19 cellular contexts compared by ENCODE assay signal in the genomic region with DNA sequence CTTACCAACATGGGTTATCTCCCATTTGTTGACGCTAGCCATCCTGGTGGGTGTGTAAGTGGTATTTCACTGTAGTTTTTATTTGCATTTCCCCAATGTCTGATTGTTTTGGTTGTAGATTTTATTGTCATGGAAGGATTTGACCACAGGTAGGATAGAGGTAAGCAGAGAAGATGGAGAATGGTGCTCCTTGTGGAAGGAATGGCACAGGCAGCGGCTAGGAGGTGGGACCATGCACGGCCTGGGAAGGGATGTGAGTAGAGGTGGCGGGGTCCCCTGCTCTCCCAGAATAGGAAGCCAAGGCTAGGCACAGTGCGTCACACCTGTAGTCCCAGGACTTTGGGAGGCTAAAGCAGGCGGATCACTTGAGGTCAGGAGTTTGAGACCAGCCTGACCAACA.
"Had no signal": no experiment of that assay in that cellular context is flagged by ENCODE, and none has a peak within 500 bp of the region (broad histone marks: within the 10 kb centered on the region; RNA-seq: fewer than 3 reads in every experiment).

No MANE protein-coding gene starts in this region.

- H3K36me3 ChIP-seq: adrenal gland, breast epithelium, esophagus muscularis mucosa, heart right ventricle, pancreas, sigmoid colon, thoracic aorta, upper lobe of left lung had no signal

- H3K36me3 Mint-ChIP-seq: activated naive CD4-positive, alpha-beta T cell treated with anti-CD3 and anti-CD28 coated beads, Interleukin-2, amount 50 U/mL, for 72 hours; naive thymus-derived CD8-positive, alpha-beta T cell; stimulated activated effector memory CD8-positive, alpha-beta T cell treated with anti-CD3 and anti-CD28 coated beads, Interleukin-12 subunit alpha, Interleukin-12 subunit beta, amount 100 ng/mL, for 72 hours had no signal

- ATAC-seq: activated naive CD4-positive, alpha-beta T cell treated with anti-CD3 and anti-CD28 coated beads, Interleukin-2, amount 50 U/mL, for 72 hours; naive thymus-derived CD8-positive, alpha-beta T cell; pancreas; stimulated activated effector memory CD8-positive, alpha-beta T cell treated with anti-CD3 and anti-CD28 coated beads, Interleukin-12 subunit alpha, Interleukin-12 subunit beta, amount 100 ng/mL, for 72 hours had no signal

- H3K4me3 Mint-ChIP-seq: activated T-helper 1 cell treated with anti-CD3 and anti-CD28 coated beads, Interleukin-12 subunit alpha, Interleukin-12 subunit beta, Interleukin-2, Interleukin-4 antibody, amounts not matched to agents 30 ng/mL and 10 ng/mL and 1 ng/mL, durations not matched to agents 14 hours and 24 hours and 36 hours; naive thymus-derived CD8-positive, alpha-beta T cell; stimulated activated effector memory CD8-positive, alpha-beta T cell treated with anti-CD3 and anti-CD28 coated beads, Interleukin-12 subunit alpha, Interleukin-12 subunit beta, amount 100 ng/mL, for 72 hours had no signal

- H3K9me3 ChIP-seq: adrenal gland, breast epithelium, esophagus muscularis mucosa, heart right ventricle, pancreas, sigmoid colon, thoracic aorta, upper lobe of left lung had no signal

- H3K27ac ChIP-seq: adrenal gland, breast epithelium, esophagus muscularis mucosa, heart right ventricle, pancreas, sigmoid colon, thoracic aorta, upper lobe of left lung, VCaP had no signal

- H3K9me3 Mint-ChIP-seq: activated naive CD4-positive, alpha-beta T cell treated with anti-CD3 and anti-CD28 coated beads, Interleukin-2, amount 50 U/mL, for 72 hours; activated T-helper 1 cell treated with anti-CD3 and anti-CD28 coated beads, Interleukin-12 subunit alpha, Interleukin-12 subunit beta, Interleukin-2, Interleukin-4 antibody, amounts not matched to agents 30 ng/mL and 10 ng/mL and 1 ng/mL, durations not matched to agents 14 hours and 24 hours and 36 hours; naive thymus-derived CD8-positive, alpha-beta T cell; stimulated activated effector memory CD8-positive, alpha-beta T cell treated with anti-CD3 and anti-CD28 coated beads, Interleukin-12 subunit alpha, Interleukin-12 subunit beta, amount 100 ng/mL, for 72 hours had no signal

- H3K27ac Mint-ChIP-seq: activated naive CD4-positive, alpha-beta T cell treated with anti-CD3 and anti-CD28 coated beads, Interleukin-2, amount 50 U/mL, for 72 hours; activated T-helper 1 cell treated with anti-CD3 and anti-CD28 coated beads, Interleukin-12 subunit alpha, Interleukin-12 subunit beta, Interleukin-2, Interleukin-4 antibody, amounts not matched to agents 30 ng/mL and 10 ng/mL and 1 ng/mL, durations not matched to agents 14 hours and 24 hours and 36 hours; naive thymus-derived CD8-positive, alpha-beta T cell; stimulated activated effector memory CD8-positive, alpha-beta T cell treated with anti-CD3 and anti-CD28 coated beads, Interleukin-12 subunit alpha, Interleukin-12 subunit beta, amount 100 ng/mL, for 72 hours had no signal

- H3K27me3 ChIP-seq: adrenal gland, breast epithelium, pancreas, upper lobe of left lung had no signal

- H3K4me1 ChIP-seq: adrenal gland, breast epithelium, esophagus muscularis mucosa, heart right ventricle, pancreas, upper lobe of left lung had no signal

- DNase-seq: activated CD4-positive, alpha-beta T cell treated with anti-CD3 and anti-CD28 coated beads, Interleukin-2, amount 50 U/mL, for 4 hours; activated gamma-delta T cell treated with Interleukin-2 at 50 U/mL for 16 hours; adrenal gland; cortex of kidney; effector CD4-positive, alpha-beta T cell; heart right ventricle; naive thymus-derived CD8-positive, alpha-beta T cell; pancreas; sigmoid colon; stimulated activated CD4-positive, alpha-beta T cell treated with anti-CD3 and anti-CD28 coated beads, Interleukin-4, amount 100 ng/mL, for 24 hours; T-helper 2 cell had no signal

- H3K4me3 ChIP-seq: adrenal gland, breast epithelium, esophagus muscularis mucosa, heart right ventricle, pancreas, sigmoid colon, thoracic aorta, upper lobe of left lung had no signal

- H3K4me1 Mint-ChIP-seq: stimulated activated effector memory CD8-positive, alpha-beta T cell treated with anti-CD3 and anti-CD28 coated beads, Interleukin-12 subunit alpha, Interleukin-12 subunit beta, amount 100 ng/mL, for 72 hours had no signal
